In the genomic region with DNA sequence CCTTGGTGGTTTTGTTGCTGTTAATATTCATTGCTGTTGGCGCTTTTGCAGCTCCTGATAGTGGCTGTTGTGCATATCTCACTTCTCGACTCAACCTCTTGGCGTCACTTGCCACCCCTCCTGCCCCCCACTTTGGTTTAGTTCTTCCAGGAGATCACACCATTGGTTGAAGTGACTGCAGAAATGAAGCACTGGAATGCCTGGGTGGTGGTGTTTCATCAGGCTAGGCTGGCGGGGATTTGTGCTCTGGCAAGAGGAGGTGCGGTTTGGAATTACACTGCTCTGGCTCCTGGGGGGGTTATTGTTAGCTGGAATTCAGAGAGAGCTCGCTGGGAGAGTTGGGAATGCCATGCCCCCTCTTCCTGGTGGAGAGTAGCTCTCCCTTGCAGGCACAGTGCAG, we compare ENCODE assay signal across 10 cellular contexts. TPM values are rescaled to one million over a fixed set of nuclear protein-coding genes. Genes with fewer than 3 reads are reported as not detected.
DNase-seq lines count a peak whose midpoint lies in the region; ATAC-seq, FAIRE-seq and TF ChIP-seq lines count a peak whose summit lies in the region.
"Had no signal": no experiment of that assay in that cellular context is flagged by ENCODE, and none has a peak within 500 bp of the region (broad histone marks: within the 10 kb centered on the region; RNA-seq: fewer than 3 reads in every experiment).

No MANE protein-coding gene starts in this region.

- BruUV-seq in K562 (replicated peaks; lab: Mats Ljungman, UMichigan), result no TSS peak

- no peak overlapping the region for H3K4me2 ChIP-seq in K562 (ENCODE audit: insufficient read depth, low read length)
- H3K4me2 ChIP-seq in keratinocyte (ENCODE audit: control insufficient read depth, extremely low read depth, insufficient read depth, low read depth, low read length), result peak overlapping the region; percentile 75

- no peak for FAIRE-seq in K562 (lab: Jason Lieb, UNC)
- FAIRE-seq in keratinocyte (lab: Jason Lieb, UNC), result no peak
- FAIRE-seq: endometrium had no signal

- no peaks in the 10 kb centered on the region for H3K27me3 Mint-ChIP-seq in activated CD4-positive, alpha-beta T cell treated with anti-CD3 and anti-CD28 coated beads, Interleukin-2, amount 10 ng/mL, durations not matched to agents 24 days and 14 days

- in situ Hi-C loops in K562 (cut with MboI), result no loop called here

- peak overlapping the region; percentile 83 for H3K27ac Mint-ChIP-seq in activated CD4-positive, alpha-beta T cell treated with anti-CD3 and anti-CD28 coated beads, Interleukin-2, amount 10 ng/mL, durations not matched to agents 24 days and 14 days

- H3K4me3 ChIP-seq in K562 (no peak overlapping the region), keratinocyte (ENCODE audit: control insufficient read depth in 2 of 3, extremely low read depth in 1 of 3, insufficient read depth in 2 of 3, low read depth in 1 of 3, low read length in 3 of 3) (no peak overlapping the region), thymus (ENCODE audit: low read length) (no peak overlapping the region)

- H3K27me3 ChIP-seq in K562 (ENCODE audit: control insufficient read depth in 2 of 2, insufficient read depth in 2 of 2, low read length in 2 of 2), result no peaks in the 10 kb centered on the region
- H3K27me3 ChIP-seq in keratinocyte (ENCODE audit: control insufficient read depth, extremely low read depth, insufficient read depth, low read length), result no peaks in the 10 kb centered on the region
- no peaks in the 10 kb centered on the region for H3K27me3 ChIP-seq in thymus (ENCODE audit: control insufficient read depth, insufficient read depth)

- no peak for TF ChIP-seq RAD21 in K562 (CRISPR knock-in tag; conservative IDR thresholded peaks at IDR 0.05 in 1 of 2, IDR thresholded peaks at IDR 0.05 in 1 of 2)

- dilution Hi-C loops in keratinocyte (cut with MboI; ENCODE audit: extremely low pct_ligation_motif_present, low sequenced_read_pairs), result no loop called here

- no peak for ATAC-seq in K562
- ATAC-seq in HG03520 (IDR thresholded peaks at IDR 0.05; ENCODE audit: unreplicated experiment), result no peak
- ATAC-seq: HCT116 had no signal

- H4K20me1 ChIP-seq in K562 (replicated peaks; ENCODE audit: control insufficient read depth, insufficient read depth, low read length) (peaks cover 75% of the 10 kb centered on the region), keratinocyte (ENCODE audit: control insufficient read depth, extremely low read depth, insufficient read depth, low read length) (peaks cover 74% of the 10 kb centered on the region)

- H3K4me1 Mint-ChIP-seq in activated CD4-positive, alpha-beta T cell treated with anti-CD3 and anti-CD28 coated beads, Interleukin-2, amount 10 ng/mL, durations not matched to agents 24 days and 14 days, result peaks cover 79% of the 10 kb centered on the region

- TF ChIP-seq CTCF in K562 (IDR thresholded peaks at IDR 0.05 in 2 of 3, conservative IDR thresholded peaks at IDR 0.05 in 1 of 3; ENCODE audit: insufficient read depth in 2 of 3, low read depth in 1 of 3, low read length in 3 of 3), result no peak
- no peak for TF ChIP-seq CTCF in keratinocyte (optimal IDR thresholded peaks at IDR 0.05 in 1 of 3, IDR thresholded peaks at IDR 0.05 in 1 of 3, conservative IDR thresholded peaks at IDR 0.05 in 1 of 3; ENCODE audit: extremely low read depth in 1 of 3, insufficient read depth in 2 of 3, low read length in 3 of 3)

- POLR2A ChIA-PET in K562 (lab: Yijun Ruan, JAX), result interaction anchor here (0.8 to 4.9 kb wide), 8 partner anchors 8 to 82 kb away, joined by 3 to 78 read pairs (median 4); no protein-coding TSS in a partner anchor

- intact Hi-C loops in activated CD4-positive, alpha-beta T cell treated with anti-CD3 and anti-CD28 coated beads, Interleukin-2, amount 10 ng/mL, durations not matched to agents 24 days and 14 days (cut with micrococcal nuclease), result loop anchor here (5.0 to 10.0 kb wide), 3 partner anchors 33 to 239 kb away; no protein-coding TSS in a partner anchor
- intact Hi-C loops in K562 (cut with micrococcal nuclease), result loop anchor here (5.0 kb wide), 1 partner anchor 53 kb away; no protein-coding TSS in a partner anchor

- peaks cover 25% of the 10 kb centered on the region; the same call in 2 of the 3 replicates for H3K36me3 ChIP-seq in K562 (ENCODE audit: control insufficient read depth, insufficient read depth, low read length)
- peaks cover 0 to 6% of the 10 kb centered on the region in 2 experiments for H3K36me3 ChIP-seq in keratinocyte (ENCODE audit: control insufficient read depth in 2 of 2, extremely low read depth in 1 of 2, insufficient read depth in 2 of 2, low read length in 2 of 2)
- peaks cover 3% of the 10 kb centered on the region for H3K36me3 ChIP-seq in thymus (ENCODE audit: control insufficient read depth, insufficient read depth)

- peaks cover 99% of the 10 kb centered on the region for H3K79me2 ChIP-seq in K562 (ENCODE audit: control insufficient read depth, insufficient read depth, low read length)
- H3K79me2 ChIP-seq in keratinocyte (ENCODE audit: control insufficient read depth, insufficient read depth, low read length), result peaks cover 100% of the 10 kb centered on the region

- H3K4me3 Mint-ChIP-seq in activated CD4-positive, alpha-beta T cell treated with anti-CD3 and anti-CD28 coated beads, Interleukin-2, amount 10 ng/mL, durations not matched to agents 24 days and 14 days, result peak overlapping the region; percentile 82

- TF ChIP-seq EP300 in K562 (IDR thresholded peaks at IDR 0.05; ENCODE audit: low read length), result no peak

- WGBS in K562 (ENCODE audit: insufficient coverage, low coverage, missing lambda C conversion rate), result 42% methylated on average over 5 of the region's 6 CpGs
- WGBS in thymus, result 88% methylated on average over 6 of the region's 6 CpGs

- no peak for TF ChIP-seq POLR2A in K562 (conservative IDR thresholded peaks at IDR 0.05)

- H3K9me3 ChIP-seq in K562 (replicated peaks; ENCODE audit: control insufficient read depth, insufficient read depth, low read depth, low read length) (no peaks in the 10 kb centered on the region), keratinocyte (ENCODE audit: control insufficient read depth, low read depth, low read length) (no peaks in the 10 kb centered on the region), thymus (ENCODE audit: control insufficient read depth) (no peaks in the 10 kb centered on the region)

- peaks cover 39 to 40% of the 10 kb centered on the region in 2 experiments; a peak in 4 of 5 replicates for H3K4me1 ChIP-seq in K562 (replicated peaks in 1 of 2; ENCODE audit: control insufficient read depth in 2 of 2, insufficient read depth in 2 of 2, low read length in 2 of 2)
- peaks cover 73% of the 10 kb centered on the region for H3K4me1 ChIP-seq in keratinocyte (ENCODE audit: control insufficient read depth, extremely low read depth, insufficient read depth, low read length)
- peaks cover 55% of the 10 kb centered on the region for H3K4me1 ChIP-seq in thymus (ENCODE audit: control insufficient read depth, insufficient read depth, low read length)

- peaks cover 13% of the 10 kb centered on the region for H3K9me1 ChIP-seq in K562 (ENCODE audit: control insufficient read depth, insufficient read depth, low read length)
- peaks cover 8% of the 10 kb centered on the region for H3K9me1 ChIP-seq in keratinocyte (ENCODE audit: control insufficient read depth, extremely low read depth, insufficient read depth, low read length)

- H3K27ac ChIP-seq in K562 (ENCODE audit: extremely low read depth, low read depth, low read length) (no peak overlapping the region), keratinocyte (ENCODE audit: control insufficient read depth, insufficient read depth, low read length) (peak overlapping the region; percentile 2), thymus (ENCODE audit: low read depth) (peak overlapping the region; percentile 69)

- CTCF ChIA-PET in K562 (lab: Yijun Ruan, JAX; ENCODE audit: low intra/inter-chr PET ratio), result no interaction called here

- DNase-seq in activated CD4-positive, alpha-beta T cell treated with anti-CD3 and anti-CD28 coated beads, Interleukin-2, amount 10 ng/mL, durations not matched to agents 24 days and 14 days, result no peak
- DNase-seq in activated CD4-positive, alpha-beta T cell treated with anti-CD3 and anti-CD28 coated beads, Interleukin-2, amount 50 U/mL, for 48 hours, result no peak
- peak; percentile 3 to 30 (median 17) for DNase-seq in K562 (ENCODE audit: extremely low read depth in 1 of 4, low spot score in 3 of 4)
- no peak for DNase-seq in keratinocyte (ENCODE audit: low read depth, low spot score)
- DNase-seq in stimulated activated CD4-positive, alpha-beta T cell treated with anti-CD3 and anti-CD28 coated beads, Interleukin-15, amount 100 ng/mL, for 24 hours, result no peak
- DNase-seq in NAMALWA (ENCODE audit: low spot score), result no peak

- H2AFZ ChIP-seq in K562 (ENCODE audit: low read depth, low read length), result no peak overlapping the region
- H2AFZ ChIP-seq in keratinocyte (ENCODE audit: control insufficient read depth, low read length), result no peak overlapping the region

- H3K9ac ChIP-seq in K562 (ENCODE audit: insufficient read depth in 1 of 2, low read depth in 2 of 2, low read length in 2 of 2) (peak overlapping the region in 1 of 2 experiments; percentile 29; a peak in 1 of 4 replicates), keratinocyte (ENCODE audit: control insufficient read depth, extremely low read depth, insufficient read depth, low read length) (no peak overlapping the region)

- H3K9me3 Mint-ChIP-seq in activated CD4-positive, alpha-beta T cell treated with anti-CD3 and anti-CD28 coated beads, Interleukin-2, amount 10 ng/mL, durations not matched to agents 24 days and 14 days, result no peaks in the 10 kb centered on the region

- H3K36me3 Mint-ChIP-seq in activated CD4-positive, alpha-beta T cell treated with anti-CD3 and anti-CD28 coated beads, Interleukin-2, amount 10 ng/mL, durations not matched to agents 24 days and 14 days (ENCODE audit: low read depth), result peaks cover 30% of the 10 kb centered on the region

RNA-seq across cellular contexts. Expression of gene PRRC2B, which starts 11.5 kb away (rescaled TPM):
- 114 and 128 TPM in 2 replicates for total RNA-seq in activated CD4-positive, alpha-beta T cell treated with anti-CD3 and anti-CD28 coated beads, Interleukin-2, amount 10 ng/mL, durations not matched to agents 24 days and 14 days
- total RNA-seq in K562 (2011; cell fraction: chromatin; rRNA removed; ENCODE audit: low replicate concordance), result 283 and 387 TPM in 2 replicates
- 121 and 133 TPM in 2 replicates for total RNA-seq in K562 (2011; cell fraction: nucleolus; rRNA removed)
- total RNA-seq in K562 (2011; cell fraction: nucleoplasm; rRNA removed), result 150 and 188 TPM in 2 replicates
- total RNA-seq in K562 (2014; rRNA removed) (30.9 and 31.7 TPM in 2 replicates), K562 (2014; rRNA removed; fragmentation: Illumina TruSeq; extraction: Trizol) (31.7 and 32.1 TPM in 2 replicates), K562 (2015; rRNA removed; fragmentation: Illumina TruSeq; extraction: Trizol) (24.6 and 24.7 TPM in 2 replicates), K562 (2021) (125 and 126 TPM in 2 replicates)
- polyA plus RNA-seq in K562 (2011; rRNA removed) (20.1 and 25.4 TPM in 2 replicates), K562 (2014; fragmentation: Illumina TruSeq; extraction: Trizol) (51.4 and 64.0 TPM in 2 replicates), K562 (2014; fragmentation: Nextera tagmentation; extraction: Ambion mirVana) (under 1 TPM; 0.34 to 0.77 TPM), K562 (2014; rRNA removed) (33.7 and 37.5 TPM in 2 replicates), keratinocyte (15.2 to 38.8 TPM (median 20.8 TPM) in 3 replicates), thymus (73.5 TPM)
- polyA plus RNA-seq in K562 (2011; cell fraction: cytosol; rRNA removed), result 16.5 and 20.1 TPM in 2 replicates
- polyA plus RNA-seq in K562 (2011; cell fraction: nucleus; rRNA removed), result 66.4 and 83.2 TPM in 2 replicates
- 56.0 and 68.0 TPM in 2 replicates for polyA plus RNA-seq in K562 (2012)
- polyA minus RNA-seq in K562 (2011; rRNA and poly(A)+ RNA removed), result 49.8 and 53.3 TPM in 2 replicates
- 36.5 and 47.7 TPM in 2 replicates for polyA minus RNA-seq in K562 (2011; cell fraction: cytosol; rRNA and poly(A)+ RNA removed)
- polyA minus RNA-seq in K562 (2011; cell fraction: nucleus; rRNA and poly(A)+ RNA removed), result 26.8 and 39.9 TPM in 2 replicates
- polyA plus RNA-seq in keratinocyte (2011; ENCODE audit: low read depth), result 36.7 TPM
- polyA plus RNA-seq in keratinocyte (2011; cell fraction: cytosol; rRNA removed), result 26.1 and 27.0 TPM in 2 replicates
- polyA plus RNA-seq in keratinocyte (2011; cell fraction: nucleus; rRNA removed), result 170 and 203 TPM in 2 replicates
- polyA plus RNA-seq in keratinocyte (2012; ENCODE audit: low replicate concordance), result 32.6 and 73.5 TPM in 2 replicates
- polyA minus RNA-seq in keratinocyte, result 69.3 to 140 TPM (median 93.9 TPM) in 3 replicates
- 29.4 TPM for polyA minus RNA-seq in keratinocyte (2011; cell fraction: cytosol; rRNA and poly(A)+ RNA removed)
- 91.0 and 150 TPM in 2 replicates for polyA minus RNA-seq in keratinocyte (2011; cell fraction: nucleus; rRNA and poly(A)+ RNA removed)

Comparison
In these comparisons a context has a peak if more than half of its experiments do, and no peak if none do; other contexts are left out.
1. DNase-seq: peak in K562 (4 of 4); none in activated CD4-positive, alpha-beta T cell treated with anti-CD3 and anti-CD28 coated beads, Interleukin-2, amount 10 ng/mL, durations not matched to agents 24 days and 14 days (single experiment), activated CD4-positive, alpha-beta T cell treated with anti-CD3 and anti-CD28 coated beads, Interleukin-2, amount 50 U/mL, for 48 hours (0 of 2), keratinocyte (single experiment), stimulated activated CD4-positive, alpha-beta T cell treated with anti-CD3 and anti-CD28 coated beads, Interleukin-15, amount 100 ng/mL, for 24 hours (single experiment) and NAMALWA (single experiment).